In genomic region chr9:114123031-114123977, GRCh38 we compare ENCODE assay signal across 1 cellular context.
A peak's percentile ranks its signal among the peaks of the same experiment; 100 is the strongest.
TF ChIP-seq lines count a peak whose summit lies in the region.

No MANE protein-coding gene starts in this region.

TF ChIP-seq in HepG2, 621 proteins besides CTCF, POLR2A, EP300 and RAD21 (continued from another document and continues in another):
- TF ChIP-seq MLXIP (CRISPR knock-in tag; IDR thresholded peaks at IDR 0.05; ENCODE audit: borderline replicate concordance) (peak; percentile 88; the same call in 1 of the 2 replicates), TMF1 (CRISPR knock-in tag; IDR thresholded peaks at IDR 0.05; ENCODE audit: low read depth) (no peak), ATF1 (CRISPR knock-in tag; IDR thresholded peaks at IDR 0.05) (no peak), ZNF558 (CRISPR knock-in tag; IDR thresholded peaks at IDR 0.05; ENCODE audit: borderline replicate concordance) (no peak), ZFY (CRISPR knock-in tag; IDR thresholded peaks at IDR 0.05) (no peak), SP2 (CRISPR knock-in tag; IDR thresholded peaks at IDR 0.05) (no peak), FOXA1 (IDR thresholded peaks at IDR 0.05) (no peak), FOXA1 (CRISPR knock-in tag; IDR thresholded peaks at IDR 0.05) (no peak; the same call in 1 of the 2 replicates), HHEX (CRISPR knock-in tag; IDR thresholded peaks at IDR 0.05) (no peak), GPN1 (CRISPR knock-in tag; IDR thresholded peaks at IDR 0.05; ENCODE audit: borderline replicate concordance) (no peak), ZNF773 (CRISPR knock-in tag; IDR thresholded peaks at IDR 0.05; ENCODE audit: borderline replicate concordance) (no peak), SRSF4 (IDR thresholded peaks at IDR 0.05; ENCODE audit: low read depth, low read length, poor library complexity, severe bottlenecking) (no peak), GFI1 (CRISPR knock-in tag; IDR thresholded peaks at IDR 0.05; ENCODE audit: borderline replicate concordance) (0 out of 2 replicates have a peak, but pooled peaks have one; percentile 53), ZC3H4 (CRISPR knock-in tag; IDR thresholded peaks at IDR 0.05; ENCODE audit: borderline replicate concordance) (no peak), ZBTB3 (CRISPR knock-in tag; IDR thresholded peaks at IDR 0.05; ENCODE audit: borderline replicate concordance, low read depth) (no peak), KDM4B (CRISPR knock-in tag; IDR thresholded peaks at IDR 0.05) (no peak), RERE (CRISPR knock-in tag; IDR thresholded peaks at IDR 0.05; ENCODE audit: low read depth) (no peak), CHD2 (IDR thresholded peaks at IDR 0.05; ENCODE audit: low read depth, low read length) (no peak), MIER3 (CRISPR knock-in tag; IDR thresholded peaks at IDR 0.05; ENCODE audit: borderline replicate concordance) (no peak), ZNF333 (CRISPR knock-in tag; IDR thresholded peaks at IDR 0.05; ENCODE audit: borderline replicate concordance) (no peak), ZNF138 (CRISPR knock-in tag; IDR thresholded peaks at IDR 0.05; ENCODE audit: low read depth) (no peak), GABPB1 (CRISPR knock-in tag; IDR thresholded peaks at IDR 0.05) (no peak), KLF6 (CRISPR knock-in tag; IDR thresholded peaks at IDR 0.05) (no peak), KDM2A (CRISPR knock-in tag; IDR thresholded peaks at IDR 0.05; ENCODE audit: borderline replicate concordance, low read depth) (0 out of 2 replicates have a peak, but pooled peaks have one; percentile 33), ELF1 (CRISPR knock-in tag; IDR thresholded peaks at IDR 0.05) (peak; percentile 25; the same call in 1 of the 2 replicates), IKZF5 (CRISPR knock-in tag; IDR thresholded peaks at IDR 0.05) (no peak), ZSCAN31 (CRISPR knock-in tag; IDR thresholded peaks at IDR 0.05; ENCODE audit: low read depth) (no peak), ZNF597 (CRISPR knock-in tag; IDR thresholded peaks at IDR 0.05) (no peak), EHMT2 (IDR thresholded peaks at IDR 0.05; ENCODE audit: borderline replicate concordance, low read depth, low read length) (no peak), FOXK2 (IDR thresholded peaks at IDR 0.05) (no peak), SRY (CRISPR knock-in tag; IDR thresholded peaks at IDR 0.05) (no peak), GATAD2A (CRISPR knock-in tag; IDR thresholded peaks at IDR 0.05) (peak; percentile 85), ZNF354B (CRISPR knock-in tag; IDR thresholded peaks at IDR 0.05) (no peak), UBTF (CRISPR knock-in tag; IDR thresholded peaks at IDR 0.05) (peak; percentile 48), RNF219 (CRISPR knock-in tag; IDR thresholded peaks at IDR 0.05) (no peak), AKAP8 (CRISPR knock-in tag; IDR thresholded peaks at IDR 0.05) (0 out of 2 replicates have a peak, but pooled peaks have one; percentile 62), SETDB1 (CRISPR knock-in tag; IDR thresholded peaks at IDR 0.05; ENCODE audit: borderline replicate concordance) (no peak), ZNF335 (CRISPR knock-in tag; IDR thresholded peaks at IDR 0.05) (no peak), REPIN1 (CRISPR knock-in tag; IDR thresholded peaks at IDR 0.05; ENCODE audit: borderline replicate concordance, low read depth) (no peak; the same call in 1 of the 2 replicates), RARG (CRISPR knock-in tag; IDR thresholded peaks at IDR 0.05; ENCODE audit: low read depth) (no peak), MBD4 (IDR thresholded peaks at IDR 0.05; ENCODE audit: borderline replicate concordance, low read length) (no peak), HNRNPH1 (optimal IDR thresholded peaks at IDR 0.05; ENCODE audit: low read depth, low read length) (no peak), ZNF282 (IDR thresholded peaks at IDR 0.05; ENCODE audit: partially characterized antibody) (no peak), ZNF263 (CRISPR knock-in tag; IDR thresholded peaks at IDR 0.05) (no peak; the same call in 1 of the 2 replicates), YY1 (IDR thresholded peaks at IDR 0.05; ENCODE audit: insufficient read depth, insufficient replicate concordance, low read depth, low read length) (peak; percentile 13), ZNF343 (CRISPR knock-in tag; IDR thresholded peaks at IDR 0.05) (no peak), NFATC3 (CRISPR knock-in tag; IDR thresholded peaks at IDR 0.05) (no peak), U2AF1 (optimal IDR thresholded peaks at IDR 0.05; ENCODE audit: low read depth, low read length) (no peak), ZNF639 (CRISPR knock-in tag; conservative IDR thresholded peaks at IDR 0.05) (no peak), GATA4 (IDR thresholded peaks at IDR 0.05; ENCODE audit: borderline replicate concordance, low read depth) (no peak), ZNF121 (CRISPR knock-in tag; IDR thresholded peaks at IDR 0.05) (no peak), TIGD3 (CRISPR knock-in tag; IDR thresholded peaks at IDR 0.05; ENCODE audit: borderline replicate concordance) (no peak), ZNF350 (CRISPR knock-in tag; IDR thresholded peaks at IDR 0.05; ENCODE audit: borderline replicate concordance, low read depth) (peak; percentile 52), SALL1 (CRISPR knock-in tag; IDR thresholded peaks at IDR 0.05) (peak; percentile 68)
